In genomic region chr2:158519481-158519880, GRCh38 we compare ENCODE assay signal across 14 cellular contexts.
DNase-seq lines count a peak whose midpoint lies in the region; ATAC-seq, FAIRE-seq and TF ChIP-seq lines count a peak whose summit lies in the region.
"Had no signal": no experiment of that assay in that cellular context is flagged by ENCODE, and none has a peak within 500 bp of the region (broad histone marks: within the 10 kb centered on the region; RNA-seq: fewer than 3 reads in every experiment).

No MANE protein-coding gene starts in this region.

- H3K27ac ChIP-seq in thymus (ENCODE audit: low read depth): peak overlapping the region; percentile 31
- no peak overlapping the region for H3K27ac ChIP-seq in pancreas
- H3K27ac ChIP-seq: GM23248 had no signal

- TF ChIP-seq CTCF in pancreas (IDR thresholded peaks at IDR 0.05): no peak

- peak overlapping the region; percentile 32 for H3K27ac Mint-ChIP-seq in T-helper 17 cell
- no peak overlapping the region for H3K27ac Mint-ChIP-seq in activated T-helper 2 cell treated with anti-CD3 and anti-CD28 coated beads, Interferon-gamma antibody, Interleukin-2, Interleukin-4, amounts not matched to agents 10 μg/mL and 5 μg/mL and 100 μg/mL, durations not matched to agents 14 hours and 24 hours and 36 hours
- H3K27ac Mint-ChIP-seq: CD8-positive, alpha-beta memory T cell; IgD-negative memory B cell had no signal

- H3K27me3 Mint-ChIP-seq in T-helper 17 cell: no peaks in the 10 kb centered on the region
- H3K27me3 Mint-ChIP-seq in activated T-helper 2 cell treated with anti-CD3 and anti-CD28 coated beads, Interferon-gamma antibody, Interleukin-2, Interleukin-4, amounts not matched to agents 10 μg/mL and 5 μg/mL and 100 μg/mL, durations not matched to agents 14 hours and 24 hours and 36 hours (ENCODE audit: low read depth): no peaks in the 10 kb centered on the region
- H3K27me3 Mint-ChIP-seq: CD8-positive, alpha-beta memory T cell; IgD-negative memory B cell had no signal

- peaks cover 9% of the 10 kb centered on the region for H3K4me1 Mint-ChIP-seq in T-helper 17 cell
- H3K4me1 Mint-ChIP-seq in activated T-helper 2 cell treated with anti-CD3 and anti-CD28 coated beads, Interferon-gamma antibody, Interleukin-2, Interleukin-4, amounts not matched to agents 10 μg/mL and 5 μg/mL and 100 μg/mL, durations not matched to agents 14 hours and 24 hours and 36 hours (ENCODE audit: low read depth): no peaks in the 10 kb centered on the region

- H3K36me3 ChIP-seq in thymus (ENCODE audit: control insufficient read depth, insufficient read depth) (no peaks in the 10 kb centered on the region), pancreas (no peaks in the 10 kb centered on the region)

- DNase-seq in GM12892 (ENCODE audit: insufficient read length): no peak
- DNase-seq in T-helper 17 cell: no peak
- no peak for DNase-seq in ACHN
- no peak for DNase-seq in pancreas
- DNase-seq in activated T-helper 2 cell treated with anti-CD3 and anti-CD28 coated beads, Interferon-gamma antibody, Interleukin-2, Interleukin-4, amounts not matched to agents 10 μg/mL and 5 μg/mL and 100 μg/mL, durations not matched to agents 14 hours and 24 hours and 36 hours (ENCODE audit: low spot score): no peak
- DNase-seq: CD8-positive, alpha-beta memory T cell; DMS 273 treated with DMSO at 0.1 percent for 48 hours; GM23248; H7 had no signal

- H3K4me1 ChIP-seq in thymus (ENCODE audit: control insufficient read depth, insufficient read depth, low read length): no peaks in the 10 kb centered on the region
- peaks cover 0 to 6% (median 0%) of the 10 kb centered on the region in 3 donors for H3K4me1 ChIP-seq in pancreas

- H3K4me3 ChIP-seq in thymus (ENCODE audit: low read length) (no peak overlapping the region), pancreas (no peak overlapping the region)
- H3K4me3 ChIP-seq: A549, GM23248 had no signal

- H3K36me3 Mint-ChIP-seq in T-helper 17 cell (ENCODE audit: low read depth): peaks cover 2% of the 10 kb centered on the region
- H3K36me3 Mint-ChIP-seq in activated T-helper 2 cell treated with anti-CD3 and anti-CD28 coated beads, Interferon-gamma antibody, Interleukin-2, Interleukin-4, amounts not matched to agents 10 μg/mL and 5 μg/mL and 100 μg/mL, durations not matched to agents 14 hours and 24 hours and 36 hours (ENCODE audit: low read depth): peaks cover 3% of the 10 kb centered on the region
- H3K36me3 Mint-ChIP-seq: IgD-negative memory B cell had no signal

- FAIRE-seq in GM12892 (lab: Jason Lieb, UNC): peak; percentile 24
- FAIRE-seq in pancreas (lab: Jason Lieb, UNC): no peak
- FAIRE-seq: A549, GM18507 had no signal

- H3K4me3 Mint-ChIP-seq in T-helper 17 cell: no peak overlapping the region
- H3K4me3 Mint-ChIP-seq in activated T-helper 2 cell treated with anti-CD3 and anti-CD28 coated beads, Interferon-gamma antibody, Interleukin-2, Interleukin-4, amounts not matched to agents 10 μg/mL and 5 μg/mL and 100 μg/mL, durations not matched to agents 14 hours and 24 hours and 36 hours (ENCODE audit: low read depth): no peak overlapping the region
- H3K4me3 Mint-ChIP-seq: CD8-positive, alpha-beta memory T cell; IgD-negative memory B cell had no signal

- H3K9me3 ChIP-seq in T-helper 17 cell (ENCODE audit: control insufficient read depth, low read length, poor library complexity, severe bottlenecking) (no peaks in the 10 kb centered on the region), thymus (ENCODE audit: control insufficient read depth) (no peaks in the 10 kb centered on the region), pancreas (no peaks in the 10 kb centered on the region)

- in situ Hi-C loops in ACHN (cut with HindIII; ENCODE audit: low pct_ligation_motif_present, low pct_unique_long_range_greater_than_20kb, low sequenced_read_pairs): no loop called here

- 96% methylated on average over 2 of the region's 2 CpGs for WGBS in thymus
- 93 to 96% methylated on average over 2 of the region's 2 CpGs for WGBS in pancreas, 2 donors

- no peak for TF ChIP-seq POLR2A in GM12892 (IDR thresholded peaks at IDR 0.05; ENCODE audit: low read depth, low read length)

- intact Hi-C loops in pancreas (cut with DNase I): no loop called here
- intact Hi-C loops in activated T-helper 2 cell treated with anti-CD3 and anti-CD28 coated beads, Interferon-gamma antibody, Interleukin-2, Interleukin-4, amounts not matched to agents 10 μg/mL and 5 μg/mL and 100 μg/mL, durations not matched to agents 14 hours and 24 hours and 36 hours (cut with micrococcal nuclease): no loop called here

- ATAC-seq in T-helper 17 cell: no peak
- peak; percentile 23 for ATAC-seq in esophagus mucosa
- no peak for ATAC-seq in pancreas
- ATAC-seq: A549 had no signal

- H3K27me3 ChIP-seq in thymus (ENCODE audit: control insufficient read depth, insufficient read depth) (no peaks in the 10 kb centered on the region), pancreas (no peaks in the 10 kb centered on the region)

- no peaks in the 10 kb centered on the region for H3K9me3 Mint-ChIP-seq in activated T-helper 2 cell treated with anti-CD3 and anti-CD28 coated beads, Interferon-gamma antibody, Interleukin-2, Interleukin-4, amounts not matched to agents 10 μg/mL and 5 μg/mL and 100 μg/mL, durations not matched to agents 14 hours and 24 hours and 36 hours
- H3K9me3 Mint-ChIP-seq: IgD-negative memory B cell had no signal
